ENCODE assay signal across 19 cellular contexts in the genomic region with DNA sequence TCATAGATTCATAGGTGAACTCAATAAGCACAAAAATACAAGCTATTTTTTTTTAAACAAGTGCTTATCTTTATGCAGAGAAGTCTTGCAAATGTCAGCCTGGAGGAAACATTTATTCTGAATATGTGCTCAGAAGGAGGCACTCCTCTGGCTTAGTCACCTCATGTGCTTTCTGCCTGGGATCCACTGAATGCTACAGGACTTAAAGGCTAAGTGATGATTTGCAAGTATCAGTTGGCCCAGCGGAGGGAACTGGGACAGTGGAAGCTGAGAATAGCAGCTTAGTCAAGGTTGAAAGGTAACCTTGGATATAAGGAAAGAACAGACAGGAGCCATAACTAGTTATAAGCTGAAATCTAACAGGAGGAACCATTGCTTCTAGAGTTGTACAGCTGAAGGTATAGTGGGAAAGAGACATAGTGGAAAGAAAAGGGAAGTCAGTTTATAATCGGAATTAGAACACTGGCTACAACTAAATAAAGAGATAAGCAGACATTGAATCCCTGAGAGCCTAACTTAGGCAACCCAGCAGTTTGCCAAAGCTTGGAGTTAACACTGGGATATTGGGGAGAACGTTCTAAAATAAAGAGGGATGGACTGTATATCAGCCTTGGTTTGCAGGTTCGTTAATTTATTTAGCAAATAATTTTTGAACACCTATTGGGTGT.
"Had no signal": no experiment of that assay in that cellular context is flagged by ENCODE, and none has a peak within 500 bp of the region (broad histone marks: within the 10 kb centered on the region; RNA-seq: fewer than 3 reads in every experiment).

No MANE protein-coding gene starts in this region.

- H3K36me3 Mint-ChIP-seq: naive thymus-derived CD4-positive, alpha-beta T cell had no signal

- H3K27ac Mint-ChIP-seq: naive thymus-derived CD4-positive, alpha-beta T cell had no signal

- H3K27ac ChIP-seq: dorsolateral prefrontal cortex, esophagus muscularis mucosa, gastroesophageal sphincter, neutrophil, right atrium auricular region, sigmoid colon, skin epidermis, upper lobe of left lung, uterus had no signal

- H3K4me3 Mint-ChIP-seq: naive thymus-derived CD4-positive, alpha-beta T cell had no signal

- DNase-seq: cortex of kidney; dorsolateral prefrontal cortex; effector CD8-positive, alpha-beta T cell; glutamatergic neuron; left colon; left ventricle myocardium superior; mesenchymal stem cell; naive thymus-derived CD4-positive, alpha-beta T cell; sigmoid colon; stimulated activated CD4-positive, alpha-beta T cell treated with anti-CD3 and anti-CD28 coated beads, Interleukin-12 subunit alpha, Interleukin-12 subunit beta, amount 100 ng/mL, for 4 hours; stimulated activated naive CD4-positive, alpha-beta T cell treated with Interleukin-2 at 50 U/mL for 16 hours; upper lobe of left lung; uterus had no signal

- H3K36me3 ChIP-seq: esophagus muscularis mucosa, gastroesophageal sphincter, neutrophil, right atrium auricular region, sigmoid colon, upper lobe of left lung, uterus had no signal

- H3K4me3 ChIP-seq: dorsolateral prefrontal cortex, esophagus muscularis mucosa, gastroesophageal sphincter, lung, right atrium auricular region, sigmoid colon, skin epidermis, upper lobe of left lung, uterus had no signal

- H3K4me1 ChIP-seq: esophagus muscularis mucosa, gastroesophageal sphincter, right atrium auricular region, sigmoid colon, upper lobe of left lung, uterus had no signal

- H3K9me3 ChIP-seq: esophagus muscularis mucosa, gastroesophageal sphincter, neutrophil, right atrium auricular region, sigmoid colon, upper lobe of left lung, uterus had no signal

- ATAC-seq: gastroesophageal sphincter; left colon; left ventricle myocardium superior; naive thymus-derived CD4-positive, alpha-beta T cell had no signal

- H3K27me3 ChIP-seq: esophagus muscularis mucosa, gastroesophageal sphincter, neutrophil, right atrium auricular region, sigmoid colon, upper lobe of left lung, uterus had no signal
